In the genomic region with DNA sequence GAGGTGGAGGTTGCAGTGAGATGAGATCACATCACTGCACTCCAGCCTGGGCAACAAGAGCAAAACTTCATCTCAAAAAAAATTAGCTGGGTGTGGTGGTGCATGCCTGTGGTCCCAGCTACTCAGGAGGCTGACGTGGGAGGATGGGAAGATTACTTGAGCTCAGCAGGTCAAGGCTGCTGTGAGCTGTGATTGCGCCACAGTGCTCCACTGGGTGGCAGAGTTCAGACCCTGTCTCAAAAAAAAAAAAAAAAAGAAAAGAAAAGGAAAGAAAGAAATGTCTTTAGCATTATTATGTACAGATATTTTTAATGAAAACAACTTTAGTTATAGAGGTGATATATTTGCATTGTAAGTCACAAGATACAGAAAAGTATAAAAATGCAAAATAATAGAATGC, we compare ENCODE assay signal across 8 cellular contexts. TPM values are rescaled to one million over a fixed set of nuclear protein-coding genes. Genes with fewer than 3 reads are reported as not detected.
DNase-seq lines count a peak whose midpoint lies in the region; ATAC-seq, FAIRE-seq and TF ChIP-seq lines count a peak whose summit lies in the region.
"Not testable (repeated sequence)": the region's sequence is repeated elsewhere in the genome, so short reads cannot be mapped to it uniquely, and the experiment has no call there.

No MANE protein-coding gene starts in this region.

- intact Hi-C loops in activated T-helper 2 cell treated with anti-CD3 and anti-CD28 coated beads, Interferon-gamma antibody, Interleukin-2, Interleukin-4, amounts not matched to agents 10 μg/mL and 5 μg/mL and 100 μg/mL, durations not matched to agents 14 hours and 24 hours and 36 hours (cut with micrococcal nuclease) = loop anchor here (2.0 to 10.0 kb wide), 6 partner anchors 47 to 269 kb away; partner anchors contain the start of genes ENAM, GRSF1, MOB1B and UTP3
- intact Hi-C loops in endothelial cell of umbilical vein (cut with micrococcal nuclease) = not testable (repeated sequence)

- POLR2A ChIA-PET in CD8-positive, alpha-beta memory T cell (lab: Charles Lee) = interaction anchor here (0.7 to 4.0 kb wide), 5 partner anchors 14 to 249 kb away, joined by 3 to 47 read pairs (median 4); partner anchors contain the start of gene RUFY3
- POLR2A ChIA-PET in endothelial cell of umbilical vein (lab: Charles Lee) = interaction anchor here (0.6 kb wide), 1 partner anchor 18 kb away, joined by 11 read pairs; no protein-coding TSS in a partner anchor

- TF ChIP-seq CTCF in GM23338 (conservative IDR thresholded peaks at IDR 0.05; ENCODE audit: low read depth in 2 of 2) (peak; percentile 55), endothelial cell of umbilical vein (IDR thresholded peaks at IDR 0.05; ENCODE audit: extremely low read depth in 1 of 2, insufficient read depth in 1 of 2, low read depth in 1 of 2, low read length in 2 of 2) (peak; percentile 29 to 37)

- H3K9me3 Mint-ChIP-seq in CD8-positive, alpha-beta memory T cell; GM23338; activated T-helper 2 cell treated with anti-CD3 and anti-CD28 coated beads, Interferon-gamma antibody, Interleukin-2, Interleukin-4, amounts not matched to agents 10 μg/mL and 5 μg/mL and 100 μg/mL, durations not matched to agents 14 hours and 24 hours and 36 hours: not testable (repeated sequence)

- not testable (repeated sequence) for H3F3A ChIP-seq in GM23338 (replicated peaks; ENCODE audit: low read depth)

- not testable (repeated sequence) for H3K27me3 Mint-ChIP-seq in CD8-positive, alpha-beta memory T cell; GM23338 (ENCODE audit: insufficient read depth, low read depth, poor library complexity); activated T-helper 2 cell treated with anti-CD3 and anti-CD28 coated beads, Interferon-gamma antibody, Interleukin-2, Interleukin-4, amounts not matched to agents 10 μg/mL and 5 μg/mL and 100 μg/mL, durations not matched to agents 14 hours and 24 hours and 36 hours (ENCODE audit: low read depth)

- dilution Hi-C loops in endothelial cell of umbilical vein (cut with MboI; ENCODE audit: extremely low pct_ligation_motif_present, low sequenced_read_pairs) = not testable (repeated sequence)

- not testable (repeated sequence) for FAIRE-seq in endothelial cell of umbilical vein (lab: Jason Lieb, UNC)

- peak in 4 of 5 donors; percentile 19 to 58 (median 26) for DNase-seq in CD8-positive, alpha-beta memory T cell
- DNase-seq in GM23338 (ENCODE audit: low spot score) (peak; percentile 60), NCI-H146 (lab: John Stamatoyannopoulos, UW) (peak; percentile 20), SW480 (ENCODE audit: low spot score) (peak; percentile 14), endothelial cell of umbilical vein (ENCODE audit: low read depth, low spot score) (peak; percentile 33), left lobe of liver (ENCODE audit: low spot score) (peak; percentile 54)
- peak; percentile 20 for DNase-seq in activated T-helper 2 cell treated with anti-CD3 and anti-CD28 coated beads, Interferon-gamma antibody, Interleukin-2, Interleukin-4, amounts not matched to agents 10 μg/mL and 5 μg/mL and 100 μg/mL, durations not matched to agents 14 hours and 24 hours and 36 hours (ENCODE audit: low spot score)
- DNase-seq in stimulated activated CD4-positive, alpha-beta T cell treated with anti-CD3 and anti-CD28 coated beads, Interleukin-4, amount 100 ng/mL, for 24 hours = peak; percentile 21

- H3K9me1 ChIP-seq in endothelial cell of umbilical vein (replicated peaks; ENCODE audit: control insufficient read depth, extremely low read depth, insufficient read depth, low read length) = not testable (repeated sequence)

- not testable (repeated sequence) for H3K27me3 ChIP-seq in CD8-positive, alpha-beta memory T cell (ENCODE audit: insufficient read depth, low read length, poor library complexity, severe bottlenecking); GM23338 (ENCODE audit: insufficient read depth); endothelial cell of umbilical vein (ENCODE audit: control insufficient read depth in 2 of 2, insufficient read depth in 2 of 2, low read length in 2 of 2)

- CTCF ChIA-PET in CD8-positive, alpha-beta memory T cell (lab: Charles Lee) = interaction anchor here (0.8 to 6.0 kb wide), 21 partner anchors 8 to 260 kb away, joined by 3 to 93 read pairs (median 6); partner anchors contain the start of genes DCK, GRSF1, MOB1B and RUFY3
- CTCF ChIA-PET in endothelial cell of umbilical vein (lab: Charles Lee) = interaction anchor here (0.6 to 3.0 kb wide), 12 partner anchors 8 to 274 kb away, joined by 3 to 25 read pairs (median 5); no protein-coding TSS in a partner anchor

- not testable (repeated sequence) for H3K4me2 ChIP-seq in GM23338; endothelial cell of umbilical vein (ENCODE audit: insufficient read depth, low read length)

- H3K4me3 Mint-ChIP-seq in CD8-positive, alpha-beta memory T cell = peak overlapping the region; percentile 32 to 76 (median 62)
- H3K4me3 Mint-ChIP-seq in GM23338; activated T-helper 2 cell treated with anti-CD3 and anti-CD28 coated beads, Interferon-gamma antibody, Interleukin-2, Interleukin-4, amounts not matched to agents 10 μg/mL and 5 μg/mL and 100 μg/mL, durations not matched to agents 14 hours and 24 hours and 36 hours (ENCODE audit: low read depth): not testable (repeated sequence)

- BruUV-seq in endothelial cell of umbilical vein (replicated peaks; lab: Mats Ljungman, UMichigan) = not testable (repeated sequence)

- not testable (repeated sequence) for H3K36me3 ChIP-seq in CD8-positive, alpha-beta memory T cell (ENCODE audit: insufficient read depth, low read length); GM23338 (ENCODE audit: insufficient read depth); endothelial cell of umbilical vein (ENCODE audit: control insufficient read depth in 2 of 2, extremely low read depth in 1 of 2, insufficient read depth in 2 of 2, low read length in 2 of 2)

- peaks cover 11% of the 10 kb centered on the region for H3K79me2 ChIP-seq in GM23338 (replicated peaks; ENCODE audit: insufficient read depth)
- not testable (repeated sequence) for H3K79me2 ChIP-seq in endothelial cell of umbilical vein (ENCODE audit: control insufficient read depth, insufficient read depth, low read length)

- not testable (repeated sequence) for H3K9me2 ChIP-seq in GM23338 (ENCODE audit: insufficient read depth)

- H2AFZ ChIP-seq in GM23338; endothelial cell of umbilical vein (ENCODE audit: low read depth, low read length): not testable (repeated sequence)

- not testable (repeated sequence) for H3K9me3 ChIP-seq in CD8-positive, alpha-beta memory T cell (ENCODE audit: low read length); endothelial cell of umbilical vein (replicated peaks; ENCODE audit: control insufficient read depth, insufficient read depth, low read length)

- not testable (repeated sequence) for H3K9ac ChIP-seq in endothelial cell of umbilical vein (replicated peaks; ENCODE audit: extremely low read depth, insufficient read depth, low read length)

- H3K36me3 Mint-ChIP-seq in CD8-positive, alpha-beta memory T cell; GM23338 (ENCODE audit: low read depth); activated T-helper 2 cell treated with anti-CD3 and anti-CD28 coated beads, Interferon-gamma antibody, Interleukin-2, Interleukin-4, amounts not matched to agents 10 μg/mL and 5 μg/mL and 100 μg/mL, durations not matched to agents 14 hours and 24 hours and 36 hours (ENCODE audit: low read depth): not testable (repeated sequence)

- not testable (repeated sequence) for H3K27ac ChIP-seq in CD8-positive, alpha-beta memory T cell (ENCODE audit: low read depth, low read length); GM23338 (ENCODE audit: low read depth); endothelial cell of umbilical vein (ENCODE audit: insufficient read depth, low read depth, low read length)

- H4K20me1 ChIP-seq in GM23338 (replicated peaks; ENCODE audit: insufficient read depth); endothelial cell of umbilical vein (replicated peaks; ENCODE audit: control insufficient read depth, extremely low read depth, insufficient read depth, low read length): not testable (repeated sequence)

- H3K4me1 Mint-ChIP-seq in CD8-positive, alpha-beta memory T cell = peaks cover 42 to 53% (median 51%) of the 10 kb centered on the region in 3 donors
- H3K4me1 Mint-ChIP-seq in GM23338 = not testable (repeated sequence)
- H3K4me1 Mint-ChIP-seq in activated T-helper 2 cell treated with anti-CD3 and anti-CD28 coated beads, Interferon-gamma antibody, Interleukin-2, Interleukin-4, amounts not matched to agents 10 μg/mL and 5 μg/mL and 100 μg/mL, durations not matched to agents 14 hours and 24 hours and 36 hours (ENCODE audit: low read depth) = peaks cover 42% of the 10 kb centered on the region

- peaks cover 50% of the 10 kb centered on the region for H3K4me1 ChIP-seq in CD8-positive, alpha-beta memory T cell (ENCODE audit: insufficient read depth, low read length)
- H3K4me1 ChIP-seq in GM23338 (ENCODE audit: insufficient read depth) = not testable (repeated sequence)
- H3K4me1 ChIP-seq in endothelial cell of umbilical vein (ENCODE audit: control insufficient read depth, extremely low read depth, insufficient read depth, low read length) = peaks cover 17% of the 10 kb centered on the region

- not testable (repeated sequence) for H3K4me3 ChIP-seq in CD8-positive, alpha-beta memory T cell (ENCODE audit: low read length); GM23338; endothelial cell of umbilical vein (replicated peaks in 1 of 3; ENCODE audit: insufficient read depth in 1 of 3, low read depth in 1 of 3, low read length in 3 of 3)

- ATAC-seq in GM23338 (peak; percentile 86), left lobe of liver (peak; percentile 58)

- not testable (repeated sequence) for TF ChIP-seq POLR2A in endothelial cell of umbilical vein (IDR thresholded peaks at IDR 0.05; ENCODE audit: low read depth, low read length)

- peak overlapping the region; percentile 79 to 95 (median 88) for H3K27ac Mint-ChIP-seq in CD8-positive, alpha-beta memory T cell
- H3K27ac Mint-ChIP-seq in GM23338 = not testable (repeated sequence)
- peak overlapping the region; percentile 16 for H3K27ac Mint-ChIP-seq in activated T-helper 2 cell treated with anti-CD3 and anti-CD28 coated beads, Interferon-gamma antibody, Interleukin-2, Interleukin-4, amounts not matched to agents 10 μg/mL and 5 μg/mL and 100 μg/mL, durations not matched to agents 14 hours and 24 hours and 36 hours

RNA-seq across cellular contexts. Expression of gene RUFY3, which starts 14.2 kb away (rescaled TPM):
- 10 to 100 TPM; 13.8 to 14.8 TPM for total RNA-seq in CD8-positive, alpha-beta memory T cell
- polyA plus RNA-seq in CD8-positive, alpha-beta memory T cell = 10.4 TPM
- 26.6 and 29.2 TPM in 2 replicates for total RNA-seq in GM23338 (2014; rRNA removed; shearing (Covaris generic))
- polyA plus RNA-seq in GM23338 (2016; fragmentation: Nextera tagmentation; extraction: Ambion mirVana) = 13.7 and 18.3 TPM in 2 replicates
- 20.5 and 22.3 TPM in 2 replicates for total RNA-seq in activated T-helper 2 cell treated with anti-CD3 and anti-CD28 coated beads, Interferon-gamma antibody, Interleukin-2, Interleukin-4, amounts not matched to agents 10 μg/mL and 5 μg/mL and 100 μg/mL, durations not matched to agents 14 hours and 24 hours and 36 hours
- total RNA-seq in endothelial cell of umbilical vein = 42.4 and 52.8 TPM in 2 replicates
- 8.5 and 10.0 TPM in 2 replicates for polyA plus RNA-seq in endothelial cell of umbilical vein
- polyA plus RNA-seq in endothelial cell of umbilical vein (2011; cell fraction: cytosol; rRNA removed) = 9.2 and 9.3 TPM in 2 replicates
- 70.9 and 78.9 TPM in 2 replicates for polyA plus RNA-seq in endothelial cell of umbilical vein (2011; cell fraction: nucleus; rRNA removed)
- 17.6 and 20.0 TPM in 2 replicates for polyA plus RNA-seq in endothelial cell of umbilical vein (2012)
- 20.2 and 25.3 TPM in 2 replicates for polyA minus RNA-seq in endothelial cell of umbilical vein
- polyA minus RNA-seq in endothelial cell of umbilical vein (2011; cell fraction: cytosol; rRNA and poly(A)+ RNA removed) = 4.5 TPM
- polyA minus RNA-seq in endothelial cell of umbilical vein (2011; cell fraction: nucleus; rRNA and poly(A)+ RNA removed) = 54.9 and 71.0 TPM in 2 replicates
- 30.1 TPM for total RNA-seq in left lobe of liver

RNA-seq across cellular contexts. Expression of gene UTP3, which starts 47.6 kb away (rescaled TPM):
- 10 to 100 TPM; 42.5 to 43.4 TPM for total RNA-seq in CD8-positive, alpha-beta memory T cell
- 14.9 TPM for polyA plus RNA-seq in CD8-positive, alpha-beta memory T cell
- 29.9 and 36.9 TPM in 2 replicates for total RNA-seq in GM23338 (2014; rRNA removed; shearing (Covaris generic))
- polyA plus RNA-seq in GM23338 (2016; fragmentation: Nextera tagmentation; extraction: Ambion mirVana) (44.3 and 45.3 TPM in 2 replicates), endothelial cell of umbilical vein (6.2 and 8.7 TPM in 2 replicates)
- 44.1 and 46.3 TPM in 2 replicates for total RNA-seq in activated T-helper 2 cell treated with anti-CD3 and anti-CD28 coated beads, Interferon-gamma antibody, Interleukin-2, Interleukin-4, amounts not matched to agents 10 μg/mL and 5 μg/mL and 100 μg/mL, durations not matched to agents 14 hours and 24 hours and 36 hours
- total RNA-seq in endothelial cell of umbilical vein (32.8 and 34.7 TPM in 2 replicates), left lobe of liver (11.5 TPM)
- 20.2 and 21.0 TPM in 2 replicates for polyA plus RNA-seq in endothelial cell of umbilical vein (2011; cell fraction: cytosol; rRNA removed)
- polyA plus RNA-seq in endothelial cell of umbilical vein (2011; cell fraction: nucleus; rRNA removed) = 9.2 and 12.2 TPM in 2 replicates
- polyA plus RNA-seq in endothelial cell of umbilical vein (2012) = 26.3 and 38.0 TPM in 2 replicates
- 6.0 and 7.3 TPM in 2 replicates for polyA minus RNA-seq in endothelial cell of umbilical vein
- polyA minus RNA-seq in endothelial cell of umbilical vein (2011; cell fraction: cytosol; rRNA and poly(A)+ RNA removed) = 3.7 TPM
- 4.6 and 4.8 TPM in 2 replicates for polyA minus RNA-seq in endothelial cell of umbilical vein (2011; cell fraction: nucleus; rRNA and poly(A)+ RNA removed)
